In genomic region chr7:148156248-148156647, GRCh38 we compare ENCODE assay signal across 13 cellular contexts.
"Had no signal": no experiment of that assay in that cellular context is flagged by ENCODE, and none has a peak within 500 bp of the region (broad histone marks: within the 10 kb centered on the region; RNA-seq: fewer than 3 reads in every experiment).

No MANE protein-coding gene starts in this region.

- H3K4me3 ChIP-seq: gastroesophageal sphincter had no signal

- DNase-seq: activated CD8-positive, alpha-beta memory T cell treated with anti-CD3 and anti-CD28 coated beads, Interleukin-2, amount 50 U/mL, for 4 hours; activated CD8-positive, alpha-beta T cell treated with anti-CD3 and anti-CD28 coated beads for 36 hours; activated T-cell treated with anti-CD3 and anti-CD28 coated beads, Interleukin-2, amount 50 U/mL, for 72 hours; central memory CD4-positive, alpha-beta T cell; effector memory CD8-positive, alpha-beta T cell; kidney; left ventricle myocardium superior; right cardiac atrium; stimulated activated CD4-positive, alpha-beta T cell treated with anti-CD3 and anti-CD28 coated beads, Interleukin-12 subunit alpha, Interleukin-12 subunit beta, amount 100 ng/mL, for 4 hours; stimulated activated naive CD4-positive, alpha-beta T cell; T-helper 9 cell had no signal

- H3K27me3 ChIP-seq: gastroesophageal sphincter had no signal

- H3K27ac ChIP-seq: epithelial cell of prostate, gastroesophageal sphincter had no signal

- ATAC-seq: activated CD8-positive, alpha-beta T cell treated with anti-CD3 and anti-CD28 coated beads for 36 hours; activated T-cell treated with anti-CD3 and anti-CD28 coated beads, Interleukin-2, amount 50 U/mL, for 72 hours; effector memory CD8-positive, alpha-beta T cell; left ventricle myocardium superior; right cardiac atrium had no signal

- H3K9me3 ChIP-seq: gastroesophageal sphincter had no signal

- H3K36me3 ChIP-seq: gastroesophageal sphincter had no signal
